ENCODE assay signal across 8 cellular contexts in the genomic region with DNA sequence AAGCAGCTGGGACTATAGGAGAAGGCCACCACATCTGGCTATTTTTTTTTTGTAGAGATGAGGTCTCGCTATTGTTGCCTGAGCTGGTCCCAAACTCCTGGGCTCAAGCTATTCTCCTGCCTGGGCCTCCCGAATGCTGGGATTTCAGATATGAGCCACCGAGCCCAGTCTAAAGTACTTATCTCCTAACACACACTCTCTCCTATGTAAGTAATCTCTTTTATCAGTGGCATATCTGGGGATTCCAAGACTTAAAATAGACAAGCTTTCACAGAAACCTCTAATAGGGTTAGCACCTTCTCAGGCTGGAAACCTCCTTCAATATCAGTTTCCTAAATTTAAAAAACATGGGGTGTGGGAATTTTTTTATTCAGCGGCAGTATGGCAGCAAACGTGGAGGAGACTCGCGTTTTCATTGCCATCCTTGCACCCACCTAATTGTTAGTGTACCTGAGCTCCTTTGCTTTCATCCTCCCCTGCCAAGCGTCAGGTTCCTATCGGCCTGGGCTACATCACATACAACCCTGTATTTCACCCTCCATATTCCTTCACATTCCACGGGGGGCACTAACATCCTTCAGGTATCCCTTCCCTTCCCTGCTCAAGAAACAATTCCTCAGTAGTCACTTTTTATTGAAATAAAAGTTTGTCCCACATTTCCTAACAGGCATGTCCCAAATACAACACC. TPM values are rescaled to one million over a fixed set of nuclear protein-coding genes. Genes with fewer than 3 reads are reported as not detected.
DNase-seq lines count a peak whose midpoint lies in the region; ATAC-seq and TF ChIP-seq lines count a peak whose summit lies in the region.

No MANE protein-coding gene starts in this region.

- TF ChIP-seq CTCF in WERI-Rb-1 (IDR thresholded peaks at IDR 0.05; ENCODE audit: low read depth, low read length) = no peak
- TF ChIP-seq CTCF in hepatocyte (IDR thresholded peaks at IDR 0.05; ENCODE audit: poor library complexity) = peak; percentile 20

- no peaks in the 10 kb centered on the region; the same call in 1 of the 2 replicates for H3K36me3 ChIP-seq in WERI-Rb-1
- no peaks in the 10 kb centered on the region for H3K36me3 ChIP-seq in hepatocyte (replicated peaks; ENCODE audit: insufficient read depth, low read depth)

- peaks cover 5% of the 10 kb centered on the region for H3K9me3 ChIP-seq in WERI-Rb-1 (ENCODE audit: severe bottlenecking)
- no peaks in the 10 kb centered on the region for H3K9me3 ChIP-seq in hepatocyte (ENCODE audit: low read depth)

- H3K4me1 Mint-ChIP-seq in activated CD8-positive, alpha-beta memory T cell treated with anti-CD3 and anti-CD28 coated beads, Interleukin-2, amount 10 ng/mL, durations not matched to agents 7 days and 5 days = peaks cover 20% of the 10 kb centered on the region
- H3K4me1 Mint-ChIP-seq in stimulated activated naive B cell treated with anti-CD40 and anti-IgM and Interleukin-4, amounts not matched to agents 10 μg/mL and 1 μg/mL and 100 μg/mL, for 72 hours = peaks cover 20 to 35% of the 10 kb centered on the region in 2 donors

- H3K27me3 ChIP-seq in WERI-Rb-1 (ENCODE audit: insufficient read depth, low read depth, severe bottlenecking) (no peaks in the 10 kb centered on the region), hepatocyte (no peaks in the 10 kb centered on the region)

- peaks cover 22% of the 10 kb centered on the region for H3K27me3 Mint-ChIP-seq in activated CD8-positive, alpha-beta memory T cell treated with anti-CD3 and anti-CD28 coated beads, Interleukin-2, amount 10 ng/mL, durations not matched to agents 7 days and 5 days
- peaks cover 0 to 4% of the 10 kb centered on the region in 2 donors for H3K27me3 Mint-ChIP-seq in stimulated activated naive B cell treated with anti-CD40 and anti-IgM and Interleukin-4, amounts not matched to agents 10 μg/mL and 1 μg/mL and 100 μg/mL, for 72 hours

- no peaks in the 10 kb centered on the region for H3K36me3 Mint-ChIP-seq in activated CD8-positive, alpha-beta memory T cell treated with anti-CD3 and anti-CD28 coated beads, Interleukin-2, amount 10 ng/mL, durations not matched to agents 7 days and 5 days
- peaks cover 0 to 2% of the 10 kb centered on the region in 2 donors for H3K36me3 Mint-ChIP-seq in stimulated activated naive B cell treated with anti-CD40 and anti-IgM and Interleukin-4, amounts not matched to agents 10 μg/mL and 1 μg/mL and 100 μg/mL, for 72 hours

- no peak for DNase-seq in activated CD8-positive, alpha-beta memory T cell treated with anti-CD3 and anti-CD28 coated beads, Interleukin-2, amount 10 ng/mL, durations not matched to agents 7 days and 5 days
- no peak for DNase-seq in activated CD8-positive, alpha-beta memory T cell treated with anti-CD3 and anti-CD28 coated beads, Interleukin-2, amount 50 U/mL, for 4 hours
- DNase-seq in WERI-Rb-1 (peak; percentile 34), hepatocyte (ENCODE audit: low spot score) (no peak), 8988T (no peak), Ammon's horn (ENCODE audit: low spot score) (no peak), GDM1 (lab: John Stamatoyannopoulos, UW) (no peak)
- DNase-seq in stimulated activated naive B cell treated with anti-CD40 and anti-IgM and Interleukin-4, amounts not matched to agents 10 μg/mL and 1 μg/mL and 100 μg/mL, for 72 hours = no peak

- H3K4me1 ChIP-seq in hepatocyte (ENCODE audit: insufficient read depth) = peaks cover 10% of the 10 kb centered on the region

- H3K27ac Mint-ChIP-seq in activated CD8-positive, alpha-beta memory T cell treated with anti-CD3 and anti-CD28 coated beads, Interleukin-2, amount 10 ng/mL, durations not matched to agents 7 days and 5 days = peak overlapping the region; percentile 90
- peak overlapping the region; percentile 94 for H3K27ac Mint-ChIP-seq in stimulated activated naive B cell treated with anti-CD40 and anti-IgM and Interleukin-4, amounts not matched to agents 10 μg/mL and 1 μg/mL and 100 μg/mL, for 72 hours

- H3K27ac ChIP-seq in WERI-Rb-1 (peak overlapping the region; percentile 88), hepatocyte (peak overlapping the region; percentile 95)

- H3K9me2 ChIP-seq in hepatocyte (replicated peaks; ENCODE audit: insufficient read depth) = no peaks in the 10 kb centered on the region

- ATAC-seq in activated CD8-positive, alpha-beta memory T cell treated with anti-CD3 and anti-CD28 coated beads, Interleukin-2, amount 10 ng/mL, durations not matched to agents 7 days and 5 days = no peak
- ATAC-seq in stimulated activated naive B cell treated with anti-CD40 and anti-IgM and Interleukin-4, amounts not matched to agents 10 μg/mL and 1 μg/mL and 100 μg/mL, for 72 hours (replicated peaks) = no peak

- peak overlapping the region; percentile 48 for H3K4me3 ChIP-seq in WERI-Rb-1 (ENCODE audit: low read depth, low read length)
- peak overlapping the region; percentile 41 for H3K4me3 ChIP-seq in hepatocyte

- H4K20me1 ChIP-seq in hepatocyte (ENCODE audit: insufficient read depth, poor library complexity, severe bottlenecking) = no peaks in the 10 kb centered on the region

- H2AFZ ChIP-seq in hepatocyte = peak overlapping the region; percentile 84

- H3K4me3 Mint-ChIP-seq in activated CD8-positive, alpha-beta memory T cell treated with anti-CD3 and anti-CD28 coated beads, Interleukin-2, amount 10 ng/mL, durations not matched to agents 7 days and 5 days = peak overlapping the region; percentile 98
- peak overlapping the region; percentile 90 to 93 for H3K4me3 Mint-ChIP-seq in stimulated activated naive B cell treated with anti-CD40 and anti-IgM and Interleukin-4, amounts not matched to agents 10 μg/mL and 1 μg/mL and 100 μg/mL, for 72 hours

- H3K4me2 ChIP-seq in hepatocyte = peak overlapping the region; percentile 72

- no peaks in the 10 kb centered on the region for H3K9me3 Mint-ChIP-seq in activated CD8-positive, alpha-beta memory T cell treated with anti-CD3 and anti-CD28 coated beads, Interleukin-2, amount 10 ng/mL, durations not matched to agents 7 days and 5 days (ENCODE audit: low read depth)
- H3K9me3 Mint-ChIP-seq in stimulated activated naive B cell treated with anti-CD40 and anti-IgM and Interleukin-4, amounts not matched to agents 10 μg/mL and 1 μg/mL and 100 μg/mL, for 72 hours = no peaks in the 10 kb centered on the region

- 59% methylated on average over 10 of the region's 10 CpGs for WGBS in hepatocyte (ENCODE audit: low lambda C conversion rate, missing lambda C conversion rate)

- H3K79me2 ChIP-seq in hepatocyte = peaks cover 40% of the 10 kb centered on the region

- CTCF ChIA-PET in activated CD8-positive, alpha-beta memory T cell treated with anti-CD3 and anti-CD28 coated beads, Interleukin-2, amount 10 ng/mL, durations not matched to agents 7 days and 5 days (lab: Charles Lee) = interaction anchor here (0.5 to 1.9 kb wide), 4 partner anchors 20 to 841 kb away, joined by 3 to 8 read pairs (median 6); partner anchors contain the start of gene PSMC3IP

RNA-seq across cellular contexts. Expression of gene EZH1, which starts 1.1 kb away (rescaled TPM):
- 10 to 100 TPM; 39.9 to 46.5 TPM for total RNA-seq in activated CD8-positive, alpha-beta memory T cell treated with anti-CD3 and anti-CD28 coated beads, Interleukin-2, amount 10 ng/mL, durations not matched to agents 7 days and 5 days
- total RNA-seq in hepatocyte = 12.5 and 22.5 TPM in 2 replicates
- 9.5 and 18.4 TPM in 2 replicates for polyA plus RNA-seq in hepatocyte

RNA-seq across cellular contexts. Expression of gene RAMP2, which starts 17.3 kb away (rescaled TPM):
- not detected for total RNA-seq in activated CD8-positive, alpha-beta memory T cell treated with anti-CD3 and anti-CD28 coated beads, Interleukin-2, amount 10 ng/mL, durations not matched to agents 7 days and 5 days
- 8.7 and 13.1 TPM in 2 replicates for total RNA-seq in hepatocyte
- polyA plus RNA-seq in hepatocyte = 48.7 and 62.3 TPM in 2 replicates

RNA-seq across cellular contexts. Expression of gene VPS25, which starts 29.5 kb away (rescaled TPM):
- total RNA-seq in activated CD8-positive, alpha-beta memory T cell treated with anti-CD3 and anti-CD28 coated beads, Interleukin-2, amount 10 ng/mL, durations not matched to agents 7 days and 5 days = 10 to 100 TPM; 62.8 to 77.8 TPM
- total RNA-seq in hepatocyte = 89.9 and 107 TPM in 2 replicates
- 121 and 125 TPM in 2 replicates for polyA plus RNA-seq in hepatocyte

RNA-seq across cellular contexts. Expression of gene WNK4, which starts 36.7 kb away (rescaled TPM):
- under 1 TPM; 0.20 to 0.59 TPM for total RNA-seq in activated CD8-positive, alpha-beta memory T cell treated with anti-CD3 and anti-CD28 coated beads, Interleukin-2, amount 10 ng/mL, durations not matched to agents 7 days and 5 days
- 1.0 and 1.5 TPM in 2 replicates for total RNA-seq in hepatocyte
- polyA plus RNA-seq in hepatocyte = 1.7 and 2.2 TPM in 2 replicates

RNA-seq across cellular contexts. Expression of gene COA3, which starts 54.8 kb away (rescaled TPM):
- 10 to 100 TPM; 43.7 to 48.2 TPM for total RNA-seq in activated CD8-positive, alpha-beta memory T cell treated with anti-CD3 and anti-CD28 coated beads, Interleukin-2, amount 10 ng/mL, durations not matched to agents 7 days and 5 days
- 117 and 133 TPM in 2 replicates for total RNA-seq in hepatocyte
- 219 and 252 TPM in 2 replicates for polyA plus RNA-seq in hepatocyte
